1 cellular context compared by ENCODE assay signal in genomic region chr4:91405431-91405830, GRCh38.
DNase-seq lines count a peak whose midpoint lies in the region; ATAC-seq lines count a peak whose summit lies in the region.
"Not testable (repeated sequence)": the region's sequence is repeated elsewhere in the genome, so short reads cannot be mapped to it uniquely, and the experiment has no call there.

No MANE protein-coding gene starts in this region.

- DNase-seq in Right ventricle myocardium inferior (ENCODE audit: missing footprints), result peak; percentile 57

- intact Hi-C loops in Right ventricle myocardium inferior (cut with DNase I), result not testable (repeated sequence)

- ATAC-seq in Right ventricle myocardium inferior, result not testable (repeated sequence)
